20 cellular contexts compared by ENCODE assay signal in genomic region chr14:53646925-53647324, GRCh38.
DNase-seq lines count a peak whose midpoint lies in the region; ATAC-seq and TF ChIP-seq lines count a peak whose summit lies in the region.
"Had no signal": no experiment of that assay in that cellular context is flagged by ENCODE, and none has a peak within 500 bp of the region (broad histone marks: within the 10 kb centered on the region; RNA-seq: fewer than 3 reads in every experiment).

No MANE protein-coding gene starts in this region.

- no peak overlapping the region for H3K4me3 ChIP-seq in neuron (ENCODE audit: low read length)
- H3K4me3 ChIP-seq: MG63, PC-9 had no signal

- ATAC-seq in activated T-helper 17 cell treated with anti-CD3 and anti-CD28 coated beads, Interleukin-2, amount 50 U/mL, for 72 hours (replicated peaks), result no peak
- no peak for ATAC-seq in HG02970 (IDR thresholded peaks at IDR 0.05; ENCODE audit: low FRiP score, unreplicated experiment)

- H3K4me3 Mint-ChIP-seq in endothelial cell (ENCODE audit: unreplicated experiment), result no peak overlapping the region
- no peak overlapping the region for H3K4me3 Mint-ChIP-seq in activated T-helper 17 cell treated with anti-CD3 and anti-CD28 coated beads, Interleukin-2, amount 50 U/mL, for 72 hours
- H3K4me3 Mint-ChIP-seq: CD14-positive monocyte had no signal

- no peaks in the 10 kb centered on the region for H3K9me3 Mint-ChIP-seq in endothelial cell (ENCODE audit: unreplicated experiment)
- H3K9me3 Mint-ChIP-seq in activated T-helper 17 cell treated with anti-CD3 and anti-CD28 coated beads, Interleukin-2, amount 50 U/mL, for 72 hours, result peaks cover 5% of the 10 kb centered on the region

- H2AFZ ChIP-seq in neuron (ENCODE audit: low read depth, low read length), result peak overlapping the region; percentile 65
- H2AFZ ChIP-seq: PC-9 had no signal

- no peaks in the 10 kb centered on the region for H3K9me3 ChIP-seq in neuron (ENCODE audit: low read length)
- H3K9me3 ChIP-seq: MG63 had no signal

- DNase-seq in ELF-1 (ENCODE audit: low read depth, low spot score), result peak; percentile 32
- DNase-seq in LHCN-M2 (ENCODE audit: low read depth), result peak; percentile 7
- DNase-seq in endothelial cell (ENCODE audit: low spot score), result peak; percentile 23
- no peak for DNase-seq in activated gamma-delta T cell (lab: John Stamatoyannopoulos, UW)
- DNase-seq in KBM-7, result no peak
- DNase-seq: 8988T, DND-41, IMR-90, Karpas-422, MG63, NCI-H1092, NCI-H146, NCI-H2029 treated with DMSO at 0.1 percent for 48 hours, NCI-H2171, NCI-H526, PC-9 had no signal

- no peaks in the 10 kb centered on the region for H3K36me3 Mint-ChIP-seq in endothelial cell (ENCODE audit: low read depth, unreplicated experiment)
- H3K36me3 Mint-ChIP-seq in activated T-helper 17 cell treated with anti-CD3 and anti-CD28 coated beads, Interleukin-2, amount 50 U/mL, for 72 hours (ENCODE audit: low read depth), result no peaks in the 10 kb centered on the region
- H3K36me3 Mint-ChIP-seq: CD14-positive monocyte had no signal

- H3K27me3 ChIP-seq in neuron (ENCODE audit: insufficient read depth, low read length), result no peaks in the 10 kb centered on the region
- H3K27me3 ChIP-seq: MG63 had no signal

- peak overlapping the region; percentile 97 for H3K27ac Mint-ChIP-seq in endothelial cell (ENCODE audit: unreplicated experiment)
- no peak overlapping the region for H3K27ac Mint-ChIP-seq in activated T-helper 17 cell treated with anti-CD3 and anti-CD28 coated beads, Interleukin-2, amount 50 U/mL, for 72 hours
- H3K27ac Mint-ChIP-seq: CD14-positive monocyte had no signal

- H3K4me1 Mint-ChIP-seq in endothelial cell (ENCODE audit: unreplicated experiment), result peaks cover 6% of the 10 kb centered on the region
- no peaks in the 10 kb centered on the region for H3K4me1 Mint-ChIP-seq in activated T-helper 17 cell treated with anti-CD3 and anti-CD28 coated beads, Interleukin-2, amount 50 U/mL, for 72 hours
- H3K4me1 Mint-ChIP-seq: CD14-positive monocyte had no signal

- TF ChIP-seq CTCF in endothelial cell (IDR thresholded peaks at IDR 0.05; ENCODE audit: unreplicated experiment), result no peak

- H3K4me1 ChIP-seq in neuron (ENCODE audit: insufficient read depth, low read length), result peaks cover 14% of the 10 kb centered on the region

- in situ Hi-C loops in KBM-7 (cut with MboI; ENCODE audit: low pct_unique_long_range_greater_than_20kb, low sequenced_read_pairs), result no loop called here

- H3K36me3 ChIP-seq in neuron (ENCODE audit: insufficient read depth, low read length), result no peaks in the 10 kb centered on the region
- H3K36me3 ChIP-seq: MG63 had no signal

- H3K27me3 Mint-ChIP-seq in endothelial cell (ENCODE audit: unreplicated experiment), result no peaks in the 10 kb centered on the region
- H3K27me3 Mint-ChIP-seq in activated T-helper 17 cell treated with anti-CD3 and anti-CD28 coated beads, Interleukin-2, amount 50 U/mL, for 72 hours, result no peaks in the 10 kb centered on the region

Comparison
In these comparisons a context has a peak if more than half of its experiments do, and no peak if none do; other contexts are left out.
1. DNase-seq: peak in ELF-1 (single experiment), LHCN-M2 (single experiment) and endothelial cell (single experiment); none in activated gamma-delta T cell (single experiment) and KBM-7 (single experiment).